8 cellular contexts compared by ENCODE assay signal in genomic region chr7:73308074-73308664, GRCh38. TPM values are rescaled to one million over a fixed set of nuclear protein-coding genes. Genes with fewer than 3 reads are reported as not detected.
DNase-seq lines count a peak whose midpoint lies in the region; ATAC-seq and TF ChIP-seq lines count a peak whose summit lies in the region.

No MANE protein-coding gene starts in this region.

- H2BK15ac ChIP-seq in IMR-90 (ENCODE audit: low read depth, low read length), result no peak overlapping the region

- peak overlapping the region; percentile 68 for H3K4me3 ChIP-seq in IMR-90 (ENCODE audit: insufficient read depth, low read depth, low read length)
- peak overlapping the region; percentile 46 to 79 (median 66) for H3K4me3 ChIP-seq in mammary epithelial cell (replicated peaks in 1 of 3; ENCODE audit: insufficient read depth in 1 of 3, low read depth in 2 of 3, low read length in 3 of 3)
- peak overlapping the region; percentile 63 for H3K4me3 ChIP-seq in urinary bladder (ENCODE audit: low read depth, low read length)

- H3K18ac ChIP-seq in IMR-90 (ENCODE audit: low read depth, low read length), result no peak overlapping the region

- H2BK20ac ChIP-seq in IMR-90 (ENCODE audit: low read depth, low read length), result no peak overlapping the region

- ATAC-seq in GM21528 (IDR thresholded peaks at IDR 0.05; ENCODE audit: low FRiP score, unreplicated experiment) (peak; percentile 19), IMR-90 (ENCODE audit: low read depth) (peak; percentile 59), memory B cell (ENCODE audit: low read depth) (peak; percentile 41)

- H3K27me3 ChIP-seq in IMR-90 (ENCODE audit: control insufficient read depth, insufficient read depth, low read length) (no peaks in the 10 kb centered on the region), mammary epithelial cell (ENCODE audit: insufficient read depth, low read length) (no peaks in the 10 kb centered on the region)

- H4K20me1 ChIP-seq in IMR-90 (ENCODE audit: insufficient read depth, low read length), result no peaks in the 10 kb centered on the region
- no peaks in the 10 kb centered on the region for H4K20me1 ChIP-seq in mammary epithelial cell (ENCODE audit: insufficient read depth, low read length)

- dilution Hi-C loops in IMR-90 (cut with HindIII; ENCODE audit: low sequenced_read_pairs, unreplicated experiment), result no loop called here
- dilution Hi-C loops in mammary epithelial cell (cut with HindIII; ENCODE audit: low sequenced_read_pairs), result no loop called here

- POLR2A ChIA-PET in GM10248 (lab: Yijun Ruan, JAX) (interaction anchor here (0.7 kb wide), 1 partner anchor 97 kb away, joined by 3 read pairs; no protein-coding TSS in a partner anchor), IMR-90 (lab: Charles Lee; ENCODE audit: unreplicated experiment) (no interaction called here)

- H3K4me1 Mint-ChIP-seq in memory B cell, result peaks cover 23% of the 10 kb centered on the region

- in situ Hi-C loops in IMR-90 (cut with MboI; ENCODE audit: low sequenced_read_pairs) (no loop called here), mammary epithelial cell (cut with MboI; ENCODE audit: low sequenced_read_pairs in 2 of 2) (no loop called here)

- peak overlapping the region; percentile 91 for H3K27ac Mint-ChIP-seq in memory B cell

- H3K4ac ChIP-seq in IMR-90 (ENCODE audit: low read depth, low read length), result peak overlapping the region; percentile 90

- H3K9me3 ChIP-seq in IMR-90 (ENCODE audit: control insufficient read depth, insufficient read depth, low read length) (no peaks in the 10 kb centered on the region), mammary epithelial cell (replicated peaks; ENCODE audit: insufficient read depth, low read length) (no peaks in the 10 kb centered on the region)

- H3K9ac ChIP-seq in IMR-90 (ENCODE audit: low read depth, low read length) (peak overlapping the region; percentile 71), mammary epithelial cell (ENCODE audit: insufficient read depth, low read length) (no peak overlapping the region)

- WGBS in IMR-90 (ENCODE audit: extremely low coverage in 2 of 2, insufficient read length in 1 of 2), 2 experiments, result 0% methylated on average over 1 of the region's 43 CpGs; no CpG with 5 or more reads in 1 of the 2 experiments
- 15% methylated on average over 12 of the region's 43 CpGs for WGBS in mammary epithelial cell (ENCODE audit: low coverage, missing lambda C conversion rate)
- 11% methylated on average over 43 of the region's 43 CpGs for WGBS in urinary bladder

- H3K79me2 ChIP-seq in mammary epithelial cell (ENCODE audit: insufficient read depth, low read length), result peaks cover 29% of the 10 kb centered on the region

- H3K27me3 Mint-ChIP-seq in memory B cell, result no peaks in the 10 kb centered on the region

- peaks cover 9% of the 10 kb centered on the region; the same call in 1 of the 2 replicates for H3K9me1 ChIP-seq in IMR-90 (ENCODE audit: insufficient read depth, low read length)

- H2BK120ac ChIP-seq in IMR-90 (ENCODE audit: low read depth, low read length), result peak overlapping the region; percentile 1; the same call in 1 of the 2 replicates

- H3K4me3 Mint-ChIP-seq in memory B cell, result peak overlapping the region; percentile 99

- peaks cover 21% of the 10 kb centered on the region for H3K36me3 Mint-ChIP-seq in memory B cell

- H3K27ac ChIP-seq in IMR-90 (ENCODE audit: insufficient read depth, low read length), result peak overlapping the region; percentile 63
- no peak overlapping the region for H3K27ac ChIP-seq in mammary epithelial cell (ENCODE audit: insufficient read depth, low read depth, low read length)
- peak overlapping the region; percentile 27 for H3K27ac ChIP-seq in urinary bladder (ENCODE audit: low read depth)

- peak overlapping the region; percentile 84 for H2AK9ac ChIP-seq in IMR-90 (replicated peaks; ENCODE audit: low read depth, low read length, poor library complexity)

- peaks cover 22% of the 10 kb centered on the region for H3K36me3 ChIP-seq in IMR-90 (ENCODE audit: control insufficient read depth, insufficient read depth, low read length)
- peaks cover 8% of the 10 kb centered on the region for H3K36me3 ChIP-seq in mammary epithelial cell (ENCODE audit: insufficient read depth, low read length)
- peaks cover 1% of the 10 kb centered on the region for H3K36me3 ChIP-seq in urinary bladder (ENCODE audit: insufficient read depth)

- peak overlapping the region; percentile 82; the same call in 1 of the 2 replicates for H4K91ac ChIP-seq in IMR-90 (ENCODE audit: insufficient read depth, low read depth, low read length)

- H2BK5ac ChIP-seq in IMR-90 (ENCODE audit: low read depth, low read length, poor library complexity, severe bottlenecking), result no peak overlapping the region

- no peak for TF ChIP-seq POLR2A in IMR-90 (IDR thresholded peaks at IDR 0.05; ENCODE audit: low read depth, low read length)

- peak overlapping the region; percentile 93 for H2AFZ ChIP-seq in IMR-90 (replicated peaks; ENCODE audit: low read length, poor library complexity)
- peak overlapping the region; percentile 71 for H2AFZ ChIP-seq in mammary epithelial cell (ENCODE audit: low read depth, low read length)

- peaks cover 13 to 32% of the 10 kb centered on the region in 2 experiments for H3K79me1 ChIP-seq in IMR-90 (ENCODE audit: low read depth in 1 of 2, low read length in 2 of 2)

- peak overlapping the region; percentile 93 for H4K5ac ChIP-seq in IMR-90 (ENCODE audit: low read depth, low read length)

- intact Hi-C loops in IMR-90 (cut with micrococcal nuclease), result no loop called here
- intact Hi-C loops in mammary epithelial cell (cut with micrococcal nuclease), result no loop called here

- TF ChIP-seq CTCF in GM10248 (IDR thresholded peaks at IDR 0.05; ENCODE audit: control extremely low read depth, extremely low read depth, low read depth, missing control alignments) (no peak), IMR-90 (conservative IDR thresholded peaks at IDR 0.05; ENCODE audit: low read depth, low read length) (no peak), mammary epithelial cell (conservative IDR thresholded peaks at IDR 0.05 in 1 of 2, IDR thresholded peaks at IDR 0.05 in 1 of 2; ENCODE audit: extremely low read depth in 1 of 2, insufficient read depth in 1 of 2, low read depth in 1 of 2, low read length in 2 of 2) (no peak)

- CTCF ChIA-PET in GM10248 (lab: Yijun Ruan, JAX) (no interaction called here), IMR-90 (lab: Yijun Ruan, JAX) (no interaction called here), mammary epithelial cell (lab: Charles Lee; ENCODE audit: low non-redundant PET) (no interaction called here)

- peak overlapping the region; percentile 98 to 100 for H4K8ac ChIP-seq in IMR-90 (ENCODE audit: low read depth in 2 of 2, low read length in 2 of 2)

- H3K14ac ChIP-seq in IMR-90 (replicated peaks; ENCODE audit: low read depth, low read length), result peak overlapping the region; percentile 30

- DNase-seq in GM10248 (ENCODE audit: extremely low spot score), result peak; percentile 29
- DNase-seq in IMR-90, result no peak
- DNase-seq in mammary epithelial cell, result peak; percentile 14
- DNase-seq in memory B cell (ENCODE audit: low spot score in 2 of 2), result no peak
- DNase-seq in stimulated activated CD4-positive, alpha-beta T cell treated with anti-CD3 and anti-CD28 coated beads, Interleukin-12 subunit alpha, Interleukin-12 subunit beta, amount 100 ng/mL, for 4 hours, result no peak
- no peak for DNase-seq in hippocampal formation (lab: John Stamatoyannopoulos, UW)

- H3K4me2 ChIP-seq in IMR-90 (ENCODE audit: low read depth, low read length) (peak overlapping the region; percentile 76), mammary epithelial cell (ENCODE audit: insufficient read depth, low read depth, low read length) (peak overlapping the region; percentile 78)

- H2AK5ac ChIP-seq in IMR-90 (ENCODE audit: low read depth, low read length), result peak overlapping the region; percentile 86; the same call in 1 of the 2 replicates

- no peak overlapping the region for H3K56ac ChIP-seq in IMR-90 (ENCODE audit: extremely low read depth, insufficient read depth, low read length)

- BruUV-seq in IMR-90 (replicated peaks; lab: Mats Ljungman, UMichigan), result no TSS peak
- BruUV-seq in mammary epithelial cell (replicated peaks; lab: Mats Ljungman, UMichigan), result TSS peak; percentile 24

- H3K9me3 Mint-ChIP-seq in memory B cell, result no peaks in the 10 kb centered on the region

- peaks cover 3% of the 10 kb centered on the region; the same call in 1 of the 2 replicates for H3K4me1 ChIP-seq in IMR-90 (ENCODE audit: control insufficient read depth, insufficient read depth, low read length)
- H3K4me1 ChIP-seq in mammary epithelial cell (ENCODE audit: insufficient read depth, low read length), result no peaks in the 10 kb centered on the region
- H3K4me1 ChIP-seq in urinary bladder (ENCODE audit: insufficient read depth), result no peaks in the 10 kb centered on the region

- no peak for TF ChIP-seq RAD21 in IMR-90 (IDR thresholded peaks at IDR 0.05; ENCODE audit: low read length)

- H3K23ac ChIP-seq in IMR-90 (ENCODE audit: low read depth, low read length), result no peak overlapping the region

TF ChIP-seq in IMR-90, 13 proteins besides CTCF, POLR2A, EP300 and RAD21 (continues in another document):
- TF ChIP-seq NFE2L2 (IDR thresholded peaks at IDR 0.05; ENCODE audit: low read depth, low read length), result no peak
- no peak for TF ChIP-seq RFX5 (IDR thresholded peaks at IDR 0.05; ENCODE audit: low read depth, low read length)
- TF ChIP-seq MAZ (IDR thresholded peaks at IDR 0.05; ENCODE audit: borderline replicate concordance, low read depth, low read length), result no peak
- no peak for TF ChIP-seq BHLHE40 (IDR thresholded peaks at IDR 0.05; ENCODE audit: low read depth, low read length)

RNA-seq across cellular contexts. Expression of gene NSUN5, which starts 0.5 kb away (rescaled TPM):
- total RNA-seq in IMR-90 (2012; rRNA removed) (10.0 and 11.4 TPM in 2 replicates), mammary epithelial cell (10 to 100 TPM; 20.3 to 39.1 TPM), urinary bladder (10.4 TPM)
- polyA plus RNA-seq in IMR-90 (2012; rRNA removed) (17.7 and 21.0 TPM in 2 replicates), mammary epithelial cell (31.4 TPM), urinary bladder (31.4 TPM)
- polyA plus RNA-seq in IMR-90 (2012; cell fraction: cytosol; rRNA removed), result 14.2 and 19.7 TPM in 2 replicates
- polyA plus RNA-seq in IMR-90 (2012; cell fraction: nucleus; rRNA removed; ENCODE audit: low replicate concordance), result 31.9 and 59.9 TPM in 2 replicates
- 15.3 TPM for polyA minus RNA-seq in mammary epithelial cell

RNA-seq across cellular contexts. Expression of gene TRIM50, which starts 19.7 kb away (rescaled TPM):
- total RNA-seq in IMR-90 (2012; rRNA removed) (not detected in 2 replicates), mammary epithelial cell (under 1 TPM in 1 of 2 donors, not detected in 1; under 0.01 TPM), urinary bladder (0.21 TPM)
- polyA plus RNA-seq in IMR-90 (2012; rRNA removed) (not detected in 2 replicates), mammary epithelial cell (not detected), urinary bladder (0.14 TPM)
- polyA plus RNA-seq in IMR-90 (2012; cell fraction: cytosol; rRNA removed), result not detected in 2 replicates
- polyA plus RNA-seq in IMR-90 (2012; cell fraction: nucleus; rRNA removed; ENCODE audit: low replicate concordance), result not detected in 2 replicates
- polyA minus RNA-seq in mammary epithelial cell, result not detected

RNA-seq across cellular contexts. Expression of gene FKBP6, which starts 19.8 kb away (rescaled TPM):
- total RNA-seq in IMR-90 (2012; rRNA removed) (not detected in 2 replicates), mammary epithelial cell (not detected), urinary bladder (not detected)
- polyA plus RNA-seq in IMR-90 (2012; rRNA removed) (not detected in 2 replicates), mammary epithelial cell (0.07 TPM), urinary bladder (not detected)
- polyA plus RNA-seq in IMR-90 (2012; cell fraction: cytosol; rRNA removed), result not detected in 2 replicates
- not detected in 2 replicates for polyA plus RNA-seq in IMR-90 (2012; cell fraction: nucleus; rRNA removed; ENCODE audit: low replicate concordance)
- not detected for polyA minus RNA-seq in mammary epithelial cell

Comparison
In these comparisons a context has a peak if more than half of its experiments do, and no peak if none do; other contexts are left out.
1. DNase-seq: peak in GM10248 (single experiment) and mammary epithelial cell (single experiment); none in IMR-90 (single experiment), memory B cell (0 of 2), stimulated activated CD4-positive, alpha-beta T cell treated with anti-CD3 and anti-CD28 coated beads, Interleukin-12 subunit alpha, Interleukin-12 subunit beta, amount 100 ng/mL, for 4 hours (single experiment) and hippocampal formation (0 of 2).
2. Peak in every context shown above with its lines, with median percentiles within 50 percentile points of each other: ATAC-seq and H3K4me3 ChIP-seq.